Comparison of ENCODE assay signal across 25 cellular contexts in genomic region chr2:168841445-168841844, GRCh38. TPM values are rescaled to one million over a fixed set of nuclear protein-coding genes. Genes with fewer than 3 reads are reported as not detected.
"Had no signal": no experiment of that assay in that cellular context is flagged by ENCODE, and none has a peak within 500 bp of the region (broad histone marks: within the 10 kb centered on the region; RNA-seq: fewer than 3 reads in every experiment).

No MANE protein-coding gene starts in this region.

- H3K9me3 ChIP-seq: left ventricle myocardium inferior, sigmoid colon, stomach, suprapubic skin, tibial nerve had no signal

- H3K27me3 ChIP-seq: sigmoid colon, stomach, suprapubic skin, tibial nerve had no signal

- H3K27ac ChIP-seq: left ventricle myocardium inferior, sigmoid colon, stomach, suprapubic skin, tibial nerve, WERI-Rb-1 had no signal

- ATAC-seq: activated CD8-positive, alpha-beta T cell treated with anti-CD3 and anti-CD28 coated beads, Interleukin-2, amount 10 ng/mL, durations not matched to agents 7 days and 5 days; naive thymus-derived CD4-positive, alpha-beta T cell; stimulated activated memory B cell treated with anti-CD40 and anti-IgM and Interleukin-4, amounts not matched to agents 10 μg/mL and 1 μg/mL and 100 μg/mL, for 72 hours had no signal

- H3K4me1 ChIP-seq: left ventricle myocardium inferior, sigmoid colon, stomach, suprapubic skin, tibial nerve had no signal

- H3K36me3 ChIP-seq: sigmoid colon, tibial nerve, WERI-Rb-1 had no signal

- DNase-seq: activated CD4-positive, alpha-beta T cell treated with anti-CD3 and anti-CD28 coated beads, Interleukin-2, amount 10 ng/mL, durations not matched to agents 7 days and 5 days; activated CD4-positive, CD25-positive, alpha-beta regulatory T cell treated with anti-CD3 and anti-CD28 coated beads, Interleukin-2, amount 50 U/mL, for 72 hours; activated CD8-positive, alpha-beta T cell treated with anti-CD3 and anti-CD28 coated beads, Interleukin-2, amount 10 ng/mL, durations not matched to agents 7 days and 5 days; activated gamma-delta T cell treated with Interleukin-2 at 50 U/mL for 16 hours; anterior cingulate cortex; caudate nucleus; dermis blood vessel endothelial cell; effector CD8-positive, alpha-beta T cell; foreskin melanocyte; kidney; left ventricle myocardium inferior; naive thymus-derived CD4-positive, alpha-beta T cell; occipital lobe; sigmoid colon; stimulated activated CD4-positive, alpha-beta T cell treated with anti-CD3 and anti-CD28 coated beads, Interleukin-15, amount 100 ng/mL, for 24 hours; stomach; WERI-Rb-1 had no signal

- H3K4me3 ChIP-seq: left ventricle myocardium inferior, sigmoid colon, smooth muscle cell, stomach, suprapubic skin, tibial nerve had no signal

RNA-seq across cellular contexts. Expression of gene NOSTRIN, which starts 39.0 kb away (rescaled TPM):
- total RNA-seq: activated CD4-positive, alpha-beta T cell treated with anti-CD3 and anti-CD28 coated beads, Interleukin-2, amount 10 ng/mL, durations not matched to agents 7 days and 5 days; activated CD8-positive, alpha-beta T cell treated with anti-CD3 and anti-CD28 coated beads, Interleukin-2, amount 10 ng/mL, durations not matched to agents 7 days and 5 days; neural crest cell; smooth muscle cell had no signal

RNA-seq across cellular contexts. Expression of gene SPC25, which starts 48.8 kb away (rescaled TPM):
- total RNA-seq: tibial nerve had no signal

RNA-seq across cellular contexts. Expression of gene G6PC2, which starts 59.6 kb away (rescaled TPM):
- total RNA-seq: activated CD4-positive, alpha-beta T cell treated with anti-CD3 and anti-CD28 coated beads, Interleukin-2, amount 10 ng/mL, durations not matched to agents 7 days and 5 days; activated CD8-positive, alpha-beta T cell treated with anti-CD3 and anti-CD28 coated beads, Interleukin-2, amount 10 ng/mL, durations not matched to agents 7 days and 5 days; dermis blood vessel endothelial cell; kidney; left ventricle myocardium inferior; lung microvascular endothelial cell; naive thymus-derived CD4-positive, alpha-beta T cell; neural crest cell; occipital lobe; renal cortical epithelial cell; sigmoid colon; smooth muscle cell; suprapubic skin; tibial nerve; urinary bladder had no signal
